ENCODE assay signal across 8 cellular contexts in the genomic region with DNA sequence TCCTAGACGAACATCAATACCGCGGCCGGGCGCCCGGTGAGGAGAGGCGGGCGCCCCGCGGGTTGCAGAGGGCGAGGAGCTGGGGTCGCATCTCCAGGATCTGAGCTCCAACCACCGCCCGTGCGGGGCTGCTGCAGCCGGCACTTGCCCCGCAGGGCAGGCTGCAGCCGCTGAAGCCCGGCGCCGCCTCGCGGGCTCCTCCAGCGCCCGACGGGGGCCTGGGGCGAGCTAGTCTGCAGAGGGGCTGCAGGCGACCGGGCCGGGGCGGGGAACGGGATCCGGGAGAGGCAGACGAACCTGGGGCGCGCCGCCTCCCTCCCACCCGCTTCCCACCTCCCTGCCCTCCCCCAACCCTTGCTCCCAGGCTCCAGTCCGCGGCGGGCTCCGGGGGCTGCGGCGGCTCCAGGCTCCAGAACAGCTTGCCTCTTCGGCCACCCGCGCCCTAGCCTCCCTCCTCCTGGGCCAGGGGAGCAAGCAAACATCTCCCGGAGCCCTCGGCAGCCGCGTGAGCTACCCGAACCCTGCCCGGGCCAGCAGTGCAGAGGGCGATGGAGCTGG. TPM values are rescaled to one million over a fixed set of nuclear protein-coding genes. Genes with fewer than 3 reads are reported as not detected.
DNase-seq lines count a peak whose midpoint lies in the region; ATAC-seq, FAIRE-seq and TF ChIP-seq lines count a peak whose summit lies in the region.

No MANE protein-coding gene starts in this region.

- intact Hi-C loops in OCI-LY7 (cut with micrococcal nuclease; ENCODE audit: unreplicated experiment), result no loop called here

- no peak overlapping the region for H3K4ac ChIP-seq in trophoblast cell (ENCODE audit: low read depth, low read length)

- DNase-seq in GM12892 (ENCODE audit: insufficient read length) (peak; percentile 10), RWPE2 (ENCODE audit: low spot score) (no peak), germinal center (ENCODE audit: low spot score) (peak; percentile 15), trophoblast cell (peak in 1 of 2 donors; percentile 20), OCI-LY7 (ENCODE audit: low spot score) (no peak), NCI-H774 (lab: John Stamatoyannopoulos, UW) (no peak)

- H4K91ac ChIP-seq in trophoblast cell (ENCODE audit: low read depth, low read length), result no peak overlapping the region

- no peak overlapping the region for H2BK120ac ChIP-seq in trophoblast cell (ENCODE audit: insufficient read depth, low read length, poor library complexity)

- no peaks in the 10 kb centered on the region for H3K79me2 ChIP-seq in trophoblast cell (ENCODE audit: control insufficient read depth, insufficient read depth, low read length, poor library complexity)
- no peaks in the 10 kb centered on the region for H3K79me2 ChIP-seq in OCI-LY7 (ENCODE audit: insufficient read depth, low read depth, low read length)

- peak overlapping the region; percentile 4 for H3K14ac ChIP-seq in trophoblast cell (ENCODE audit: low read length)

- H3K4me1 ChIP-seq in RWPE2 (ENCODE audit: insufficient read depth, poor library complexity, severe bottlenecking), result no peaks in the 10 kb centered on the region
- H3K4me1 ChIP-seq in trophoblast cell (ENCODE audit: control insufficient read depth in 1 of 2, insufficient read depth in 2 of 2, low read length in 2 of 2), result peaks cover 22 to 37% of the 10 kb centered on the region in 2 experiments
- H3K4me1 ChIP-seq in OCI-LY7 (ENCODE audit: insufficient read depth, low read length, poor library complexity, severe bottlenecking), result no peaks in the 10 kb centered on the region

- ATAC-seq in RWPE2 (ENCODE audit: low read depth) (peak; percentile 10), HG02981 (IDR thresholded peaks at IDR 0.05; ENCODE audit: unreplicated experiment) (no peak), HG03442 (IDR thresholded peaks at IDR 0.05; ENCODE audit: unreplicated experiment) (no peak)

- no CpG with 5 or more reads among the region's 54 CpGs for WGBS in trophoblast cell (ENCODE audit: extremely low coverage, insufficient coverage, insufficient read length)

- H2AK5ac ChIP-seq in trophoblast cell (ENCODE audit: low read length), result no peak overlapping the region

- peak overlapping the region; percentile 100 for H3K4me2 ChIP-seq in trophoblast cell (ENCODE audit: low read length)
- H3K4me2 ChIP-seq in OCI-LY7 (ENCODE audit: low read length), result no peak overlapping the region

- H3K18ac ChIP-seq in trophoblast cell (ENCODE audit: low read length), result no peak overlapping the region

- peak overlapping the region; percentile 91 for H3K27ac ChIP-seq in RWPE2 (ENCODE audit: poor library complexity, severe bottlenecking)
- no peak overlapping the region for H3K27ac ChIP-seq in trophoblast cell (ENCODE audit: low read depth, low read length)
- H3K27ac ChIP-seq in OCI-LY7 (ENCODE audit: low read depth, low read length, poor library complexity, severe bottlenecking), result no peak overlapping the region

- H4K8ac ChIP-seq in trophoblast cell (ENCODE audit: low read depth, low read length), result no peak overlapping the region

- no peak overlapping the region for H4K12ac ChIP-seq in trophoblast cell (ENCODE audit: low read depth, low read length)

- no peaks in the 10 kb centered on the region for H3K79me1 ChIP-seq in trophoblast cell (ENCODE audit: low read length)

- H2AFZ ChIP-seq in trophoblast cell (ENCODE audit: insufficient read depth, low read length, poor library complexity) (peak overlapping the region; percentile 80), OCI-LY7 (ENCODE audit: low read length) (no peak overlapping the region)

- no peak overlapping the region for H3K23ac ChIP-seq in trophoblast cell (ENCODE audit: low read length)

- H3K9me2 ChIP-seq in OCI-LY7 (ENCODE audit: insufficient read depth, low read length), result no peaks in the 10 kb centered on the region

- no TSS peak for BruUV-seq in OCI-LY7 (replicated peaks; lab: Mats Ljungman, UMichigan)

- H3K4me3 ChIP-seq in RWPE2 (ENCODE audit: severe bottlenecking), result peak overlapping the region; percentile 74
- H3K4me3 ChIP-seq in trophoblast cell (ENCODE audit: low read depth, low read length), result peak overlapping the region; percentile 75
- no peak overlapping the region for H3K4me3 ChIP-seq in OCI-LY7 (ENCODE audit: low read depth, low read length, poor library complexity, severe bottlenecking)

- TF ChIP-seq CTCF in RWPE2 (IDR thresholded peaks at IDR 0.05; ENCODE audit: poor library complexity, severe bottlenecking) (no peak), OCI-LY7 (conservative IDR thresholded peaks at IDR 0.05; ENCODE audit: low read length) (no peak)

- CTCF ChIA-PET in OCI-LY7 (lab: Charles Lee; ENCODE audit: unreplicated experiment), result no interaction called here

- TF ChIP-seq POLR2A in GM12892 (IDR thresholded peaks at IDR 0.05; ENCODE audit: low read depth, low read length), result no peak

- POLR2A ChIA-PET in OCI-LY7 (lab: Charles Lee), result interaction anchor here (0.6 kb wide), 2 partner anchors 23 to 632 kb away, joined by 3 to 5 read pairs; no protein-coding TSS in a partner anchor

- H3K36me3 ChIP-seq in RWPE2 (ENCODE audit: low read depth) (no peaks in the 10 kb centered on the region), trophoblast cell (ENCODE audit: control insufficient read depth in 1 of 2, insufficient read depth in 2 of 2, low read length in 2 of 2) (no peaks in the 10 kb centered on the region), OCI-LY7 (ENCODE audit: insufficient read depth, low read length) (no peaks in the 10 kb centered on the region)

- H3K27me3 ChIP-seq in RWPE2 (ENCODE audit: insufficient read depth, poor library complexity, severe bottlenecking) (no peaks in the 10 kb centered on the region), trophoblast cell (ENCODE audit: insufficient read depth, low read length) (peaks cover 54% of the 10 kb centered on the region)

- H4K20me1 ChIP-seq in OCI-LY7 (ENCODE audit: insufficient read depth, low read length), result no peaks in the 10 kb centered on the region

- peaks cover 2% of the 10 kb centered on the region for H3K9me3 ChIP-seq in RWPE2 (ENCODE audit: severe bottlenecking)
- peaks cover 3% of the 10 kb centered on the region for H3K9me3 ChIP-seq in trophoblast cell (ENCODE audit: insufficient read depth, low read depth, low read length)
- no peaks in the 10 kb centered on the region for H3K9me3 ChIP-seq in OCI-LY7 (ENCODE audit: low read length)

- peak; percentile 17 for FAIRE-seq in GM12892 (lab: Jason Lieb, UNC)

- H2BK5ac ChIP-seq in trophoblast cell (ENCODE audit: low read depth, low read length, poor library complexity), result no peak overlapping the region

- H3K9ac ChIP-seq in trophoblast cell (ENCODE audit: low read length), result peak overlapping the region; percentile 23

- no peak overlapping the region for H2BK12ac ChIP-seq in trophoblast cell (ENCODE audit: low read length)

RNA-seq across cellular contexts. Expression of gene TENM4, which starts 0.9 kb away (rescaled TPM):
- not detected for polyA plus RNA-seq in GM12892 (2012; ENCODE audit: missing spikeins)
- 37.5 and 42.0 TPM in 2 replicates for polyA plus RNA-seq in trophoblast cell (2013)
- total RNA-seq in OCI-LY7 (2014; rRNA removed; shearing (Covaris generic)), result not detected in 2 replicates
- total RNA-seq in OCI-LY7 (2022), result not detected in 2 replicates

Comparison
In these comparisons a context has a peak if more than half of its experiments do, and no peak if none do; other contexts are left out.
1. DNase-seq: peak in GM12892 (single experiment) and germinal center (single experiment); none in RWPE2 (single experiment), OCI-LY7 (single experiment) and NCI-H774 (single experiment).